23 cellular contexts compared by ENCODE assay signal in the genomic region with DNA sequence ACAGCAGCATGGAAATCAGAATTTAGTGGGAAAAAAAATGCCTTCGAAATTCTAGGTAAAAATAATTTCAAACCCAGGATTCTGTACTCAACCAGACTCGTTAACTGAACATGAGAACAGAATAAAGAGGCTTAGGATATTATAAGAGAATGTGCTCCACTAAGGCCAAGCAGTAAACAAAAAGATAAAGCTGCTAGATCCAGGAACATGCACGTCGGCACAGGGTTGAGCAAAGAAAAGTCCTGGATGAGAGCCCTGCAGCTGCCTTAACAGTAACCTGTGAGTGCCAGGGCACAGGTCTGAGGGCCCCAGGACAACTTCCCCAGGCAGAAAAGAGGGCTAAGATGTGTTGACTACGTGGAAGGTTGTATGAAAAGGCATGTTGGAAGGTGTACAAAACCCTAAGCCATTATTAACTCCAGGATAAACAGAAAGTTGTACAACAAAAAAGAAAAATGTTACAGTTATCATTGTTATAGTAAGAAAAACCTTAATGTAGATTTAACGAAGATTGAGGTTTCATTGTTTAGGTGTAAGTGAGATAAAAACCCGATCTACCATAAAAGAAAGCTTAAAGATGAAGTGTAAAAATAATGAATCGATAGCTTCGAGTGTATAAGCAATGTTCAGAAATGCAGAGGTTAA. TPM values are rescaled to one million over a fixed set of nuclear protein-coding genes. Genes with fewer than 3 reads are reported as not detected.
DNase-seq lines count a peak whose midpoint lies in the region; TF ChIP-seq lines count a peak whose summit lies in the region.
"Had no signal": no experiment of that assay in that cellular context is flagged by ENCODE, and none has a peak within 500 bp of the region (broad histone marks: within the 10 kb centered on the region; RNA-seq: fewer than 3 reads in every experiment).

No MANE protein-coding gene starts in this region.

- no peaks in the 10 kb centered on the region for H3K27me3 ChIP-seq in WERI-Rb-1 (ENCODE audit: insufficient read depth, low read depth, severe bottlenecking)
- peaks cover 13% of the 10 kb centered on the region for H3K27me3 ChIP-seq in transverse colon
- H3K27me3 ChIP-seq in ascending aorta: no peaks in the 10 kb centered on the region
- H3K27me3 ChIP-seq in mesenchymal stem cell (ENCODE audit: control insufficient read depth in 1 of 2, insufficient read depth in 1 of 2, low read length in 2 of 2): peaks cover 4 to 52% of the 10 kb centered on the region in 2 experiments

- 73 to 77% methylated on average over 8 to 9 of the region's 9 CpGs for WGBS in transverse colon (ENCODE audit: low coverage in 1 of 2), 2 donors
- 78% methylated on average over 7 of the region's 9 CpGs for WGBS in mesenchymal stem cell

- H3K4me1 ChIP-seq in transverse colon: peaks cover 0 to 3% (median 1%) of the 10 kb centered on the region in 4 donors
- no peaks in the 10 kb centered on the region for H3K4me1 ChIP-seq in ascending aorta
- H3K4me1 ChIP-seq in mesenchymal stem cell (ENCODE audit: control insufficient read depth, insufficient read depth, low read depth, low read length): no peaks in the 10 kb centered on the region
- H3K4me1 ChIP-seq: SJCRH30 had no signal

- no peak overlapping the region for H3K4me3 ChIP-seq in WERI-Rb-1 (ENCODE audit: low read depth, low read length)
- H3K4me3 ChIP-seq in transverse colon: no peak overlapping the region
- H3K4me3 ChIP-seq in ascending aorta: no peak overlapping the region
- H3K4me3 ChIP-seq in mesenchymal stem cell (ENCODE audit: insufficient read depth in 1 of 2, low read depth in 1 of 2, low read length in 2 of 2): no peak overlapping the region
- H3K4me3 ChIP-seq: BLaER1, MG63, SJCRH30 had no signal

- DNase-seq in D341Med (ENCODE audit: low spot score) (peak; percentile 25), WERI-Rb-1 (peak; percentile 3), mesenteric fat pad (ENCODE audit: low spot score) (peak; percentile 35), transverse colon (no peak), NCI-H1092 (lab: John Stamatoyannopoulos, UW) (no peak), ascending aorta (ENCODE audit: low spot score in 2 of 2) (no peak), mesenchymal stem cell (no peak)
- DNase-seq: CD4-positive, CD25-positive, alpha-beta regulatory T cell; KBM-7; MG63; NCI-H1417; NCI-H1694; NCI-H2029 treated with DMSO at 0.1 percent for 48 hours; NCI-H446 treated with DMSO at 0.1 percent for 48 hours; NCI-H526; NCI-H82; NK-92 treated with Interleukin-12 subunit alpha and Interleukin-12 subunit beta, amount 100 ng/mL, for 24 hours; PC-3; SJCRH30 had no signal

- H4K8ac ChIP-seq in mesenchymal stem cell (ENCODE audit: low read length): no peak overlapping the region

- H3K9ac ChIP-seq in mesenchymal stem cell (ENCODE audit: low read length): no peak overlapping the region
- H3K9ac ChIP-seq: BLaER1 had no signal

- H3K4me2 ChIP-seq in mesenchymal stem cell (ENCODE audit: low read length, poor library complexity, severe bottlenecking): no peak overlapping the region
- H3K4me2 ChIP-seq: BLaER1 had no signal

- no peaks in the 10 kb centered on the region for H3K79me1 ChIP-seq in mesenchymal stem cell (replicated peaks; ENCODE audit: low read length, poor library complexity, severe bottlenecking)

- no peak overlapping the region for H4K91ac ChIP-seq in mesenchymal stem cell (ENCODE audit: low read length)

- H2BK15ac ChIP-seq in mesenchymal stem cell (ENCODE audit: low read depth, poor library complexity, severe bottlenecking): no peak overlapping the region

- intact Hi-C loops in transverse colon (cut with DNase I; ENCODE audit: low total_unique reads) (no loop called here), ascending aorta (cut with DNase I) (no loop called here)

- no peak overlapping the region for H2BK5ac ChIP-seq in mesenchymal stem cell (ENCODE audit: low read depth, low read length, poor library complexity, severe bottlenecking)

- peaks cover 36% of the 10 kb centered on the region for H3K9me3 ChIP-seq in WERI-Rb-1 (ENCODE audit: severe bottlenecking)
- no peaks in the 10 kb centered on the region for H3K9me3 ChIP-seq in transverse colon
- no peaks in the 10 kb centered on the region for H3K9me3 ChIP-seq in ascending aorta
- peaks cover 8% of the 10 kb centered on the region for H3K9me3 ChIP-seq in mesenchymal stem cell (ENCODE audit: control insufficient read depth, low read length)
- H3K9me3 ChIP-seq: SJCRH30 had no signal

- no peak overlapping the region for H2BK120ac ChIP-seq in mesenchymal stem cell (ENCODE audit: low read depth, low read length)

- no peak for TF ChIP-seq EP300 in transverse colon (IDR thresholded peaks at IDR 0.05; ENCODE audit: low read depth)

- no peak overlapping the region for H3K14ac ChIP-seq in mesenchymal stem cell (ENCODE audit: low read length in 2 of 2)

- no peak overlapping the region for H2AK5ac ChIP-seq in mesenchymal stem cell (ENCODE audit: low read length, severe bottlenecking)

- H2AFZ ChIP-seq in mesenchymal stem cell (ENCODE audit: low read depth, low read length): no peak overlapping the region

- in situ Hi-C loops in transverse colon (cut with MboI; ENCODE audit: low pct_ligation_motif_present in 1 of 4, low pct_unique_long_range_greater_than_20kb in 1 of 4, low sequenced_read_pairs in 3 of 4): no loop called here

- peak overlapping the region; percentile 61; the same call in 1 of the 2 replicates for H3K27ac ChIP-seq in WERI-Rb-1
- H3K27ac ChIP-seq in transverse colon: peak overlapping the region; percentile 47 to 64 (median 57)
- H3K27ac ChIP-seq in ascending aorta: no peak overlapping the region
- no peak overlapping the region for H3K27ac ChIP-seq in mesenchymal stem cell (ENCODE audit: low read length, poor library complexity, severe bottlenecking)
- H3K27ac ChIP-seq: BLaER1, SJCRH30 had no signal

- no peak overlapping the region for H3K4ac ChIP-seq in mesenchymal stem cell (ENCODE audit: low read depth in 1 of 2, low read length in 2 of 2)

- no peak for TF ChIP-seq POLR2A in transverse colon (IDR thresholded peaks at IDR 0.05)

- no peak for TF ChIP-seq CTCF in WERI-Rb-1 (IDR thresholded peaks at IDR 0.05; ENCODE audit: low read depth, low read length)
- no peak for TF ChIP-seq CTCF in transverse colon (IDR thresholded peaks at IDR 0.05)
- no peak for TF ChIP-seq CTCF in ascending aorta (IDR thresholded peaks at IDR 0.05)

- H3K36me3 ChIP-seq in WERI-Rb-1 (no peaks in the 10 kb centered on the region), transverse colon (no peaks in the 10 kb centered on the region), ascending aorta (no peaks in the 10 kb centered on the region), mesenchymal stem cell (ENCODE audit: control insufficient read depth in 1 of 2, insufficient read depth in 2 of 2, low read depth in 1 of 2, low read length in 2 of 2) (no peaks in the 10 kb centered on the region)
- H3K36me3 ChIP-seq: BLaER1, MG63, SJCRH30 had no signal

- H3K23ac ChIP-seq in mesenchymal stem cell (ENCODE audit: low read length in 2 of 2): no peak overlapping the region

- no peak overlapping the region for H3K18ac ChIP-seq in mesenchymal stem cell (ENCODE audit: low read depth in 1 of 2, low read length in 2 of 2)

- no peak overlapping the region for H2BK12ac ChIP-seq in mesenchymal stem cell (ENCODE audit: low read length in 2 of 2)

RNA-seq across cellular contexts. Expression of a gene that starts 42.3 kb away (rescaled TPM):
- total RNA-seq in mesenteric fat pad: 0.45 TPM
- 10 to 100 TPM in 2 of 4 donors, 1 to 10 TPM in 2; 3.4 to 54.6 (median 7.3) TPM for total RNA-seq in transverse colon
- total RNA-seq in ascending aorta: not detected
- polyA plus RNA-seq in mesenchymal stem cell (2013, experiment 1 of 2): not detected
- polyA plus RNA-seq in mesenchymal stem cell (2013, experiment 2 of 2): not detected
- total RNA-seq: A172; CD4-positive, CD25-positive, alpha-beta regulatory T cell; PC-3; Right ventricle myocardium inferior; RPMI7951 had no signal

Comparison
In these comparisons a context has a peak if more than half of its experiments do, and no peak if none do; other contexts are left out.
1. DNase-seq: peak in D341Med (single experiment), WERI-Rb-1 (single experiment) and mesenteric fat pad (single experiment); none in transverse colon (single experiment), NCI-H1092 (single experiment), ascending aorta (0 of 2) and mesenchymal stem cell (single experiment).
2. H3K27ac ChIP-seq: peak in WERI-Rb-1 (single experiment) and transverse colon (4 of 4); none in ascending aorta (0 of 2) and mesenchymal stem cell (single experiment).